ENCODE assay signal across 1 cellular context in the genomic region with DNA sequence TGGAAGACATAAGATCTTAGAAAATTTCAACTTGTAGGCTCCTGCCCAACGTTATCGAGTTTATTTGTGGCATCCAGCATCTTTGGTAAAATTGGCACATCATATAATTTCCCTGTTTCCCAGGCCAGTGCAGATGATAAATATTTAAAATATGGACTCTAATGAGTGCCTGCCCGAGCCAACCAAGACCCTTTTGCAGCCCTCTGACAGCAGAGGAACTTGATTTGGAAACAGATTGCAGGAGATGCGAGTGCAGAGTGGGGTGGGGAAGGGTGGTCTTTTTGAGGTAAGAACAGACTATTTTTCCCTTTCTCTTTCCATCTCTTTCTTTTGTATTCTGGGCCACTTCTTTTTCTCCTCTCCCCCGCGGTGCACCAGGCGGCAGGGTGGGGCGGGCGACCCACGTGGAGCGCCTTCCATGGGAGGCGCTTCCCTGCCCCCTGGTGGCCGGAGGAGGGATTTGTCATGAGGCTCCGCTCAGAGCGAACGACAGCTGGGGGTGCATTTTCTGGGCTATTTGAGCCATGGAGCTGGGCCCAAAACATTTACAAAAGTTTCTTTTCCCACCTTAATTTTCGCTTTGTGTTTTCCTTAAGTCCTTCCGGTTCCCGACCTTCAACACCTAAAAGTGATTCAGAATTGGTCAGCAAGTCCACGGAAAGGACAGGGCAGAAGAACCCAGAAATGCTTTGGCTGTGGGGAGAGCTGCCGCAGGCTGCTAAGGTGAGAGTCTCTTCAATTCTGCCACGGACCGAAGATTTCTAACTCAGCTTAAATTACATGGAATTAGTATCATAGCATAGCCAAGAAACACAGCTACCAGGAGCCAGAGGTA.
TF ChIP-seq lines count a peak whose summit lies in the region.

No MANE protein-coding gene starts in this region.

TF ChIP-seq in HepG2, 621 proteins besides CTCF, POLR2A, EP300 and RAD21 (continued from another document and continues in another):
- TF ChIP-seq, protein P1, sequence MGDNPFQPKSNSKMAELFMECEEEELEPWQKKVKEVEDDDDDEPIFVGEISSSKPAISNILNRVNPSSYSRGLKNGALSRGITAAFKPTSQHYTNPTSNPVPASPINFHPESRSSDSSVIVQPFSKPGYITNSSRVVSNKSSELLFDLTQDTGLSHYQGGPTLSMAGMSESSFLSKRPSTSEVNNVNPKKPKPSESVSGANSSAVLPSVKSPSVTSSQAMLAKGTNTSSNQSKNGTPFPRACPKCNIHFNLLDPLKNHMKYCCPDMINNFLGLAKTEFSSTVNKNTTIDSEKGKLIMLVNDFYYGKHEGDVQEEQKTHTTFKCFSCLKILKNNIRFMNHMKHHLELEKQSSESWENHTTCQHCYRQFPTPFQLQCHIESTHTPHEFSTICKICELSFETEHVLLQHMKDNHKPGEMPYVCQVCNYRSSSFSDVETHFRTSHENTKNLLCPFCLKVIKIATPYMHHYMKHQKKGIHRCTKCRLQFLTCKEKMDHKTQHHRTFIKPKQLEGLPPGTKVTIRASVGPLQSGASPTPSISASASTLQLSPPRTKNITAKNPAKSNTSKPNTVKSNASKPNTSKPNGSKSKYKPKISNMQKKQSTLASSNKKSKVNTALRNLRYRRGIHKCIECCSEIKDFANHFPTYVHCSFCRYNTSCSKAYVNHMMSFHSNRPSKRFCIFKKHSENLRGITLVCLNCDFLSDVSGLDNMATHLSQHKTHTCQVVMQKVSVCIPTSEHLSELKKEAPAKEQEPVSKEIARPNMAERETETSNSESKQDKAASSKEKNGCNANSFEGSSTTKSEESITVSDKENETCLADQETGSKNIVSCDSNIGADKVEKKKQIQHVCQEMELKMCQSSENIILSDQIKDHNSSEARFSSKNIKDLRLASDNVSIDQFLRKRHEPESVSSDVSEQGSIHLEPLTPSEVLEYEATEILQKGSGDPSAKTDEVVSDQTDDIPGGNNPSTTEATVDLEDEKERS (CRISPR knock-in tag; IDR thresholded peaks at IDR 0.05), result 0 out of 2 replicates have a peak, but pooled peaks have one; percentile 17
- peak; percentile 21; the same call in 1 of the 2 replicates for TF ChIP-seq HDAC2 (CRISPR knock-in tag; IDR thresholded peaks at IDR 0.05)
- TF ChIP-seq U2AF1 (optimal IDR thresholded peaks at IDR 0.05; ENCODE audit: low read depth, low read length), result peak; percentile 43
- peak; percentile 79; the same call in 1 of the 2 replicates for TF ChIP-seq KDM3A (CRISPR knock-in tag; IDR thresholded peaks at IDR 0.05; ENCODE audit: low read depth)
- TF ChIP-seq MED1 (CRISPR knock-in tag; IDR thresholded peaks at IDR 0.05), result 0 out of 2 replicates have a peak, but pooled peaks have one; percentile 17
- TF ChIP-seq, protein P2, sequence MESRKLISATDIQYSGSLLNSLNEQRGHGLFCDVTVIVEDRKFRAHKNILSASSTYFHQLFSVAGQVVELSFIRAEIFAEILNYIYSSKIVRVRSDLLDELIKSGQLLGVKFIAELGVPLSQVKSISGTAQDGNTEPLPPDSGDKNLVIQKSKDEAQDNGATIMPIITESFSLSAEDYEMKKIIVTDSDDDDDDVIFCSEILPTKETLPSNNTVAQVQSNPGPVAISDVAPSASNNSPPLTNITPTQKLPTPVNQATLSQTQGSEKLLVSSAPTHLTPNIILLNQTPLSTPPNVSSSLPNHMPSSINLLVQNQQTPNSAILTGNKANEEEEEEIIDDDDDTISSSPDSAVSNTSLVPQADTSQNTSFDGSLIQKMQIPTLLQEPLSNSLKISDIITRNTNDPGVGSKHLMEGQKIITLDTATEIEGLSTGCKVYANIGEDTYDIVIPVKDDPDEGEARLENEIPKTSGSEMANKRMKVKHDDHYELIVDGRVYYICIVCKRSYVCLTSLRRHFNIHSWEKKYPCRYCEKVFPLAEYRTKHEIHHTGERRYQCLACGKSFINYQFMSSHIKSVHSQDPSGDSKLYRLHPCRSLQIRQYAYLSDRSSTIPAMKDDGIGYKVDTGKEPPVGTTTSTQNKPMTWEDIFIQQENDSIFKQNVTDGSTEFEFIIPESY (CRISPR knock-in tag; IDR thresholded peaks at IDR 0.05), result 0 out of 2 replicates have a peak, but pooled peaks have one; percentile 29
- 0 out of 2 replicates have a peak, but pooled peaks have one; percentile 35 for TF ChIP-seq ZSCAN25 (CRISPR knock-in tag; IDR thresholded peaks at IDR 0.05)
- no peak for TF ChIP-seq ZNF354B (CRISPR knock-in tag; IDR thresholded peaks at IDR 0.05)
- no peak for TF ChIP-seq NCOA1 (CRISPR knock-in tag; IDR thresholded peaks at IDR 0.05)
- TF ChIP-seq KDM4B (CRISPR knock-in tag; IDR thresholded peaks at IDR 0.05), result 0 out of 2 replicates have a peak, but pooled peaks have one; percentile 33
- peak; percentile 71; the same call in 1 of the 2 replicates for TF ChIP-seq TGIF2 (CRISPR knock-in tag; IDR thresholded peaks at IDR 0.05)
- TF ChIP-seq, protein P3, sequence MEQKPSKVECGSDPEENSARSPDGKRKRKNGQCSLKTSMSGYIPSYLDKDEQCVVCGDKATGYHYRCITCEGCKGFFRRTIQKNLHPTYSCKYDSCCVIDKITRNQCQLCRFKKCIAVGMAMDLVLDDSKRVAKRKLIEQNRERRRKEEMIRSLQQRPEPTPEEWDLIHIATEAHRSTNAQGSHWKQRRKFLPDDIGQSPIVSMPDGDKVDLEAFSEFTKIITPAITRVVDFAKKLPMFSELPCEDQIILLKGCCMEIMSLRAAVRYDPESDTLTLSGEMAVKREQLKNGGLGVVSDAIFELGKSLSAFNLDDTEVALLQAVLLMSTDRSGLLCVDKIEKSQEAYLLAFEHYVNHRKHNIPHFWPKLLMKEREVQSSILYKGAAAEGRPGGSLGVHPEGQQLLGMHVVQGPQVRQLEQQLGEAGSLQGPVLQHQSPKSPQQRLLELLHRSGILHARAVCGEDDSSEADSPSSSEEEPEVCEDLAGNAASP (CRISPR knock-in tag; IDR thresholded peaks at IDR 0.05; ENCODE audit: borderline replicate concordance), result 0 out of 2 replicates have a peak, but pooled peaks have one; percentile 36
- TF ChIP-seq, protein P4, sequence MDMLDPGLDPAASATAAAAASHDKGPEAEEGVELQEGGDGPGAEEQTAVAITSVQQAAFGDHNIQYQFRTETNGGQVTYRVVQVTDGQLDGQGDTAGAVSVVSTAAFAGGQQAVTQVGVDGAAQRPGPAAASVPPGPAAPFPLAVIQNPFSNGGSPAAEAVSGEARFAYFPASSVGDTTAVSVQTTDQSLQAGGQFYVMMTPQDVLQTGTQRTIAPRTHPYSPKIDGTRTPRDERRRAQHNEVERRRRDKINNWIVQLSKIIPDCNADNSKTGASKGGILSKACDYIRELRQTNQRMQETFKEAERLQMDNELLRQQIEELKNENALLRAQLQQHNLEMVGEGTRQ (IDR thresholded peaks at IDR 0.05; ENCODE audit: low read depth, low read length), result peak; percentile 47
- TF ChIP-seq, protein P4 (CRISPR knock-in tag; IDR thresholded peaks at IDR 0.05; ENCODE audit: borderline replicate concordance), result peak; percentile 36; the same call in 1 of the 2 replicates
- TF ChIP-seq HMGA1 (CRISPR knock-in tag; conservative IDR thresholded peaks at IDR 0.05), result no peak
- TF ChIP-seq, protein P5, sequence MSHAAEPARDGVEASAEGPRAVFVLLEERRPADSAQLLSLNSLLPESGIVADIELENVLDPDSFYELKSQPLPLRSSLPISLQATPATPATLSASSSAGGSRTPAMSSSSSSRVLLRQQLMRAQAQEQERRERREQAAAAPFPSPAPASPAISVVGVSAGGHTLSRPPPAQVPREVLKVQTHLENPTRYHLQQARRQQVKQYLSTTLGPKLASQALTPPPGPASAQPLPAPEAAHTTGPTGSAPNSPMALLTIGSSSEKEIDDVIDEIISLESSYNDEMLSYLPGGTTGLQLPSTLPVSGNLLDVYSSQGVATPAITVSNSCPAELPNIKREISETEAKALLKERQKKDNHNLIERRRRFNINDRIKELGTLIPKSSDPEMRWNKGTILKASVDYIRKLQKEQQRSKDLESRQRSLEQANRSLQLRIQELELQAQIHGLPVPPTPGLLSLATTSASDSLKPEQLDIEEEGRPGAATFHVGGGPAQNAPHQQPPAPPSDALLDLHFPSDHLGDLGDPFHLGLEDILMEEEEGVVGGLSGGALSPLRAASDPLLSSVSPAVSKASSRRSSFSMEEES (CRISPR knock-in tag; IDR thresholded peaks at IDR 0.05), result 0 out of 2 replicates have a peak, but pooled peaks have one; percentile 16
- TF ChIP-seq, protein P6, sequence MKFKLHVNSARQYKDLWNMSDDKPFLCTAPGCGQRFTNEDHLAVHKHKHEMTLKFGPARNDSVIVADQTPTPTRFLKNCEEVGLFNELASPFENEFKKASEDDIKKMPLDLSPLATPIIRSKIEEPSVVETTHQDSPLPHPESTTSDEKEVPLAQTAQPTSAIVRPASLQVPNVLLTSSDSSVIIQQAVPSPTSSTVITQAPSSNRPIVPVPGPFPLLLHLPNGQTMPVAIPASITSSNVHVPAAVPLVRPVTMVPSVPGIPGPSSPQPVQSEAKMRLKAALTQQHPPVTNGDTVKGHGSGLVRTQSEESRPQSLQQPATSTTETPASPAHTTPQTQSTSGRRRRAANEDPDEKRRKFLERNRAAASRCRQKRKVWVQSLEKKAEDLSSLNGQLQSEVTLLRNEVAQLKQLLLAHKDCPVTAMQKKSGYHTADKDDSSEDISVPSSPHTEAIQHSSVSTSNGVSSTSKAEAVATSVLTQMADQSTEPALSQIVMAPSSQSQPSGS (CRISPR knock-in tag; IDR thresholded peaks at IDR 0.05), result no peak
- TF ChIP-seq, protein P7, sequence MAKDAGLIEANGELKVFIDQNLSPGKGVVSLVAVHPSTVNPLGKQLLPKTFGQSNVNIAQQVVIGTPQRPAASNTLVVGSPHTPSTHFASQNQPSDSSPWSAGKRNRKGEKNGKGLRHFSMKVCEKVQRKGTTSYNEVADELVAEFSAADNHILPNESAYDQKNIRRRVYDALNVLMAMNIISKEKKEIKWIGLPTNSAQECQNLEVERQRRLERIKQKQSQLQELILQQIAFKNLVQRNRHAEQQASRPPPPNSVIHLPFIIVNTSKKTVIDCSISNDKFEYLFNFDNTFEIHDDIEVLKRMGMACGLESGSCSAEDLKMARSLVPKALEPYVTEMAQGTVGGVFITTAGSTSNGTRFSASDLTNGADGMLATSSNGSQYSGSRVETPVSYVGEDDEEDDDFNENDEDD (CRISPR knock-in tag; IDR thresholded peaks at IDR 0.05; ENCODE audit: borderline replicate concordance), result peak; percentile 45; the same call in 1 of the 2 replicates
- no peak for TF ChIP-seq SIX1 (CRISPR knock-in tag; IDR thresholded peaks at IDR 0.05; ENCODE audit: borderline replicate concordance)
- TF ChIP-seq, protein P8, sequence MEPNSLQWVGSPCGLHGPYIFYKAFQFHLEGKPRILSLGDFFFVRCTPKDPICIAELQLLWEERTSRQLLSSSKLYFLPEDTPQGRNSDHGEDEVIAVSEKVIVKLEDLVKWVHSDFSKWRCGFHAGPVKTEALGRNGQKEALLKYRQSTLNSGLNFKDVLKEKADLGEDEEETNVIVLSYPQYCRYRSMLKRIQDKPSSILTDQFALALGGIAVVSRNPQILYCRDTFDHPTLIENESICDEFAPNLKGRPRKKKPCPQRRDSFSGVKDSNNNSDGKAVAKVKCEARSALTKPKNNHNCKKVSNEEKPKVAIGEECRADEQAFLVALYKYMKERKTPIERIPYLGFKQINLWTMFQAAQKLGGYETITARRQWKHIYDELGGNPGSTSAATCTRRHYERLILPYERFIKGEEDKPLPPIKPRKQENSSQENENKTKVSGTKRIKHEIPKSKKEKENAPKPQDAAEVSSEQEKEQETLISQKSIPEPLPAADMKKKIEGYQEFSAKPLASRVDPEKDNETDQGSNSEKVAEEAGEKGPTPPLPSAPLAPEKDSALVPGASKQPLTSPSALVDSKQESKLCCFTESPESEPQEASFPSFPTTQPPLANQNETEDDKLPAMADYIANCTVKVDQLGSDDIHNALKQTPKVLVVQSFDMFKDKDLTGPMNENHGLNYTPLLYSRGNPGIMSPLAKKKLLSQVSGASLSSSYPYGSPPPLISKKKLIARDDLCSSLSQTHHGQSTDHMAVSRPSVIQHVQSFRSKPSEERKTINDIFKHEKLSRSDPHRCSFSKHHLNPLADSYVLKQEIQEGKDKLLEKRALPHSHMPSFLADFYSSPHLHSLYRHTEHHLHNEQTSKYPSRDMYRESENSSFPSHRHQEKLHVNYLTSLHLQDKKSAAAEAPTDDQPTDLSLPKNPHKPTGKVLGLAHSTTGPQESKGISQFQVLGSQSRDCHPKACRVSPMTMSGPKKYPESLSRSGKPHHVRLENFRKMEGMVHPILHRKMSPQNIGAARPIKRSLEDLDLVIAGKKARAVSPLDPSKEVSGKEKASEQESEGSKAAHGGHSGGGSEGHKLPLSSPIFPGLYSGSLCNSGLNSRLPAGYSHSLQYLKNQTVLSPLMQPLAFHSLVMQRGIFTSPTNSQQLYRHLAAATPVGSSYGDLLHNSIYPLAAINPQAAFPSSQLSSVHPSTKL (CRISPR knock-in tag; IDR thresholded peaks at IDR 0.05), result 0 out of 2 replicates have a peak, but pooled peaks have one; percentile 26
- peak; percentile 31; the same call in 1 of the 2 replicates for TF ChIP-seq THAP11 (CRISPR knock-in tag; IDR thresholded peaks at IDR 0.05)
- TF ChIP-seq FOXA3 (CRISPR knock-in tag; IDR thresholded peaks at IDR 0.05), result 0 out of 2 replicates have a peak, but pooled peaks have one; percentile 9
- TF ChIP-seq, protein P9, sequence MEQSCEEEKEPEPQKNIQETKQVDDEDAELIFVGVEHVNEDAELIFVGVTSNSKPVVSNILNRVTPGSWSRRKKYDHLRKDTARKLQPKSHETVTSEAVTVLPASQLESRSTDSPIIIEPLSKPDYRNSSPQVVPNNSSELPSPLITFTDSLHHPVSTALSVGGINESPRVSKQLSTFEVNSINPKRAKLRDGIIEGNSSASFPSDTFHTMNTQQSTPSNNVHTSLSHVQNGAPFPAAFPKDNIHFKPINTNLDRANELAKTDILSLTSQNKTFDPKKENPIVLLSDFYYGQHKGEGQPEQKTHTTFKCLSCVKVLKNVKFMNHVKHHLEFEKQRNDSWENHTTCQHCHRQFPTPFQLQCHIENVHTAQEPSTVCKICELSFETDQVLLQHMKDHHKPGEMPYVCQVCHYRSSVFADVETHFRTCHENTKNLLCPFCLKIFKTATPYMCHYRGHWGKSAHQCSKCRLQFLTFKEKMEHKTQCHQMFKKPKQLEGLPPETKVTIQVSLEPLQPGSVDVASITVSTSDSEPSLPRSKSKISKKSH (CRISPR knock-in tag; IDR thresholded peaks at IDR 0.05; ENCODE audit: borderline replicate concordance), result peak; percentile 36; the same call in 1 of the 2 replicates
- peak; percentile 87 for TF ChIP-seq PTBP1 (IDR thresholded peaks at IDR 0.05; ENCODE audit: low read depth, low read length, poor library complexity, severe bottlenecking)
- peak; percentile 67; the same call in 1 of the 2 replicates for TF ChIP-seq BORCS8-MEF2B (CRISPR knock-in tag; IDR thresholded peaks at IDR 0.05)
- no peak for TF ChIP-seq KMT2B (CRISPR knock-in tag; IDR thresholded peaks at IDR 0.05)
- no peak for TF ChIP-seq ELF1 (CRISPR knock-in tag; IDR thresholded peaks at IDR 0.05)
- TF ChIP-seq NRL (CRISPR knock-in tag; IDR thresholded peaks at IDR 0.05; ENCODE audit: borderline replicate concordance), result peak; percentile 36; the same call in 1 of the 2 replicates
- TF ChIP-seq SP2 (CRISPR knock-in tag; IDR thresholded peaks at IDR 0.05), result 0 out of 2 replicates have a peak, but pooled peaks have one; percentile 11
